ENCODE assay signal across 25 cellular contexts in genomic region chr15:90360746-90361145, GRCh38.
"Had no signal": no experiment of that assay in that cellular context is flagged by ENCODE, and none has a peak within 500 bp of the region (broad histone marks: within the 10 kb centered on the region; RNA-seq: fewer than 3 reads in every experiment).

No MANE protein-coding gene starts in this region.

- H3K27me3 ChIP-seq: breast epithelium, esophagus squamous epithelium, heart right ventricle, neural progenitor cell, testis, vagina had no signal

- H3K36me3 ChIP-seq: breast epithelium, neural progenitor cell, vagina had no signal

- H3K9me3 ChIP-seq: breast epithelium, esophagus squamous epithelium, heart right ventricle, testis, vagina had no signal

- H3K36me3 Mint-ChIP-seq: naive thymus-derived CD8-positive, alpha-beta T cell had no signal

- H3K4me3 ChIP-seq: breast epithelium, esophagus squamous epithelium, heart right ventricle, lung, neural progenitor cell, testis, vagina had no signal

- H3K27ac Mint-ChIP-seq: activated naive CD4-positive, alpha-beta T cell treated with anti-CD3 and anti-CD28 coated beads for 36 hours; mesothelial cell of epicardium; naive thymus-derived CD8-positive, alpha-beta T cell; neural progenitor cell; type B pancreatic cell had no signal

- H3K9me3 Mint-ChIP-seq: activated naive CD4-positive, alpha-beta T cell treated with anti-CD3 and anti-CD28 coated beads for 36 hours; activated naive CD8-positive, alpha-beta T cell treated with anti-CD3 and anti-CD28 coated beads, Interleukin-2, amount 10 ng/mL, durations not matched to agents 7 days and 5 days; activated T-cell treated with anti-CD3 and anti-CD28 coated beads, Interleukin-2, amount 50 U/mL, for 72 hours; central memory CD8-positive, alpha-beta T cell; mesothelial cell of epicardium; naive thymus-derived CD8-positive, alpha-beta T cell; neural progenitor cell; type B pancreatic cell had no signal

- ATAC-seq: activated CD4-positive, CD25-positive, alpha-beta regulatory T cell treated with anti-CD3 and anti-CD28 coated beads, Interleukin-2, amount 50 U/mL, for 24 hours; activated T-cell treated with anti-CD3 and anti-CD28 coated beads, Interleukin-2, amount 50 U/mL, for 72 hours; heart right ventricle; left lobe of liver; naive thymus-derived CD8-positive, alpha-beta T cell; sciatic nerve; T-helper 17 cell had no signal

- H3K4me3 Mint-ChIP-seq: activated naive CD4-positive, alpha-beta T cell treated with anti-CD3 and anti-CD28 coated beads for 36 hours; activated naive CD8-positive, alpha-beta T cell treated with anti-CD3 and anti-CD28 coated beads, Interleukin-2, amount 10 ng/mL, durations not matched to agents 7 days and 5 days; activated T-cell treated with anti-CD3 and anti-CD28 coated beads, Interleukin-2, amount 50 U/mL, for 72 hours; central memory CD8-positive, alpha-beta T cell; mesothelial cell of epicardium; naive thymus-derived CD8-positive, alpha-beta T cell; neural progenitor cell; T-helper 17 cell; type B pancreatic cell had no signal

- DNase-seq: activated CD8-positive, alpha-beta memory T cell treated with anti-CD3 and anti-CD28 coated beads, Interleukin-2, amount 50 U/mL, for 48 hours; activated effector memory CD4-positive, alpha-beta T cell treated with Interleukin-2 at 50 U/mL for 16 hours; activated naive CD4-positive, alpha-beta T cell treated with anti-CD3 and anti-CD28 coated beads for 36 hours; activated naive CD8-positive, alpha-beta T cell treated with anti-CD3 and anti-CD28 coated beads, Interleukin-2, amount 10 ng/mL, durations not matched to agents 7 days and 5 days; activated T-cell treated with anti-CD3 and anti-CD28 coated beads, Interleukin-2, amount 50 U/mL, for 72 hours; amniotic stem cell; esophagus squamous epithelium; heart right ventricle; kidney; naive thymus-derived CD8-positive, alpha-beta T cell; small intestine; stimulated activated CD8-positive, alpha-beta memory T cell treated with anti-CD3 and anti-CD28 coated beads, Interleukin-4, amount 100 ng/mL, for 48 hours; stimulated activated naive CD4-positive, alpha-beta T cell; T-helper 17 cell; testis had no signal

- H3K27ac ChIP-seq: breast epithelium, neural progenitor cell, testis, vagina had no signal

- H3K27me3 Mint-ChIP-seq: activated naive CD8-positive, alpha-beta T cell treated with anti-CD3 and anti-CD28 coated beads, Interleukin-2, amount 10 ng/mL, durations not matched to agents 7 days and 5 days; central memory CD8-positive, alpha-beta T cell; naive thymus-derived CD8-positive, alpha-beta T cell; T-helper 17 cell; type B pancreatic cell had no signal

- H3K4me1 ChIP-seq: breast epithelium, neural progenitor cell had no signal
